2 cellular contexts compared by ENCODE assay signal in the genomic region with DNA sequence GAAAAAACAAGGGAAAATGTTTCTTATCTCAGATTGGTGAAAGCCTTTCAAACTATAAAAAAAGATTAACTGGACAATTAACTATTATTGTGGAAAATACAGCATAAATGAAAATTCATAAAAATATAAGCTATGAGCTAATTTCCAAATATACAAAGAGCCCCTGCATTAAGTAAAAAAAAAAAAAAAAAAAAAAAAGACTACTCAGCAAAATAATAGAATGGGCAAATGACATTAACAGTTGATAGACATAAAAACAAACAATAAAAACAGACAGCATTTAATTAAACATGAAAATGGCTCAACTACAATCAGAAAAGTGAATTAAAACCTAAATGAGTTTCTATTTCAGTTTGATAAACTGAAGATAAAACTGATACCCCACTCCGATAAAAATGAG.
A peak's percentile ranks its signal among the peaks of the same experiment; 100 is the strongest.
TF ChIP-seq lines count a peak whose summit lies in the region.

No MANE protein-coding gene starts in this region.

TF ChIP-seq in HEK293, 187 proteins besides CTCF, POLR2A, EP300 and RAD21 (continued from another document):
- TF ChIP-seq, protein P1, sequence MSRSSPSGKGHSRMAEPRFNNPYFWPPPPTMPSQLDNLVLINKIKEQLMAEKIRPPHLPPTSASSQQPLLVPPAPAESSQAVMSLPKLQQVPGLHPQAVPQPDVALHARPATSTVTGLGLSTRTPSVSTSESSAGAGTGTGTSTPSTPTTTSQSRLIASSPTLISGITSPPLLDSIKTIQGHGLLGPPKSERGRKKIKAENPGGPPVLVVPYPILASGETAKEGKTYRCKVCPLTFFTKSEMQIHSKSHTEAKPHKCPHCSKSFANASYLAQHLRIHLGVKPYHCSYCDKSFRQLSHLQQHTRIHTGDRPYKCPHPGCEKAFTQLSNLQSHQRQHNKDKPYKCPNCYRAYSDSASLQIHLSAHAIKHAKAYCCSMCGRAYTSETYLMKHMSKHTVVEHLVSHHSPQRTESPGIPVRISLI (tag by site-specific recombination; IDR thresholded peaks at IDR 0.05) = peak; percentile 56; the same call in 1 of the 2 replicates
- TF ChIP-seq ZNF76 (tag by site-specific recombination; IDR thresholded peaks at IDR 0.05; ENCODE audit: borderline replicate concordance, low read depth) (no peak), ZNF391 (tag by site-specific recombination; IDR thresholded peaks at IDR 0.05; ENCODE audit: borderline replicate concordance, low read depth) (no peak), TSHZ1 (tag by site-specific recombination; IDR thresholded peaks at IDR 0.05; ENCODE audit: borderline replicate concordance) (no peak)

TF ChIP-seq in K562, 482 proteins besides CTCF, POLR2A, EP300 and RAD21 (continued from another document):
- TF ChIP-seq, protein P2, sequence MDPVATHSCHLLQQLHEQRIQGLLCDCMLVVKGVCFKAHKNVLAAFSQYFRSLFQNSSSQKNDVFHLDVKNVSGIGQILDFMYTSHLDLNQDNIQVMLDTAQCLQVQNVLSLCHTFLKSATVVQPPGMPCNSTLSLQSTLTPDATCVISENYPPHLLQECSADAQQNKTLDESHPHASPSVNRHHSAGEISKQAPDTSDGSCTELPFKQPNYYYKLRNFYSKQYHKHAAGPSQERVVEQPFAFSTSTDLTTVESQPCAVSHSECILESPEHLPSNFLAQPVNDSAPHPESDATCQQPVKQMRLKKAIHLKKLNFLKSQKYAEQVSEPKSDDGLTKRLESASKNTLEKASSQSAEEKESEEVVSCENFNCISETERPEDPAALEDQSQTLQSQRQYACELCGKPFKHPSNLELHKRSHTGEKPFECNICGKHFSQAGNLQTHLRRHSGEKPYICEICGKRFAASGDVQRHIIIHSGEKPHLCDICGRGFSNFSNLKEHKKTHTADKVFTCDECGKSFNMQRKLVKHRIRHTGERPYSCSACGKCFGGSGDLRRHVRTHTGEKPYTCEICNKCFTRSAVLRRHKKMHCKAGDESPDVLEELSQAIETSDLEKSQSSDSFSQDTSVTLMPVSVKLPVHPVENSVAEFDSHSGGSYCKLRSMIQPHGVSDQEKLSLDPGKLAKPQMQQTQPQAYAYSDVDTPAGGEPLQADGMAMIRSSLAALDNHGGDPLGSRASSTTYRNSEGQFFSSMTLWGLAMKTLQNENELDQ (CRISPR knock-in tag; IDR thresholded peaks at IDR 0.05; ENCODE audit: borderline replicate concordance) = no peak
- peak; percentile 69; the same call in 1 of the 2 replicates for TF ChIP-seq MAFF (IDR thresholded peaks at IDR 0.05; ENCODE audit: low read length)
- no peak for TF ChIP-seq DPF2 (IDR thresholded peaks at IDR 0.05)
- TF ChIP-seq CXXC5 (CRISPR knock-in tag; IDR thresholded peaks at IDR 0.05) = no peak
- no peak for TF ChIP-seq ZSCAN32 (CRISPR knock-in tag; IDR thresholded peaks at IDR 0.05)
- no peak for TF ChIP-seq STAT5B (CRISPR knock-in tag; IDR thresholded peaks at IDR 0.05)
- TF ChIP-seq TRIM25 (IDR thresholded peaks at IDR 0.05; ENCODE audit: borderline replicate concordance) = no peak
- TF ChIP-seq CREB1 (IDR thresholded peaks at IDR 0.05) = no peak
- no peak for TF ChIP-seq CREB1 (CRISPR knock-in tag; IDR thresholded peaks at IDR 0.05)
- peak; percentile 96 for TF ChIP-seq ZNF316 (IDR thresholded peaks at IDR 0.05)
- no peak for TF ChIP-seq SP1 (CRISPR knock-in tag; IDR thresholded peaks at IDR 0.05)
- no peak for TF ChIP-seq ZNF830 (CRISPR knock-in tag; IDR thresholded peaks at IDR 0.05)
- TF ChIP-seq MAFG (tag; conservative IDR thresholded peaks at IDR 0.05) = peak; percentile 78
- TF ChIP-seq LEF1 (IDR thresholded peaks at IDR 0.05) = no peak
- no peak for TF ChIP-seq SIN3B (IDR thresholded peaks at IDR 0.05; ENCODE audit: low read depth)
- TF ChIP-seq EZH2 (IDR thresholded peaks at IDR 0.05; ENCODE audit: borderline replicate concordance, low read depth, low read length) = no peak
- TF ChIP-seq RBBP5 (IDR thresholded peaks at IDR 0.05; ENCODE audit: borderline replicate concordance, insufficient read depth, low read length, poor library complexity, severe bottlenecking) = no peak
- no peak for TF ChIP-seq DLX4 (CRISPR knock-in tag; IDR thresholded peaks at IDR 0.05)
- TF ChIP-seq C11orf30 (IDR thresholded peaks at IDR 0.05; ENCODE audit: low read depth) = peak; percentile 83
- TF ChIP-seq EHMT2 (IDR thresholded peaks at IDR 0.05) = no peak
- TF ChIP-seq, protein P3, sequence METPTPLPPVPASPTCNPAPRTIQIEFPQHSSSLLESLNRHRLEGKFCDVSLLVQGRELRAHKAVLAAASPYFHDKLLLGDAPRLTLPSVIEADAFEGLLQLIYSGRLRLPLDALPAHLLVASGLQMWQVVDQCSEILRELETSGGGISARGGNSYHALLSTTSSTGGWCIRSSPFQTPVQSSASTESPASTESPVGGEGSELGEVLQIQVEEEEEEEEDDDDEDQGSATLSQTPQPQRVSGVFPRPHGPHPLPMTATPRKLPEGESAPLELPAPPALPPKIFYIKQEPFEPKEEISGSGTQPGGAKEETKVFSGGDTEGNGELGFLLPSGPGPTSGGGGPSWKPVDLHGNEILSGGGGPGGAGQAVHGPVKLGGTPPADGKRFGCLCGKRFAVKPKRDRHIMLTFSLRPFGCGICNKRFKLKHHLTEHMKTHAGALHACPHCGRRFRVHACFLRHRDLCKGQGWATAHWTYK (CRISPR knock-in tag; IDR thresholded peaks at IDR 0.05) = no peak
- TF ChIP-seq, protein P4, sequence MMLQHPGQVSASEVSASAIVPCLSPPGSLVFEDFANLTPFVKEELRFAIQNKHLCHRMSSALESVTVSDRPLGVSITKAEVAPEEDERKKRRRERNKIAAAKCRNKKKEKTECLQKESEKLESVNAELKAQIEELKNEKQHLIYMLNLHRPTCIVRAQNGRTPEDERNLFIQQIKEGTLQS (IDR thresholded peaks at IDR 0.05) = no peak
- TF ChIP-seq, protein P4 (CRISPR knock-in tag; conservative IDR thresholded peaks at IDR 0.05) = no peak
- TF ChIP-seq PTTG1 (tag; IDR thresholded peaks at IDR 0.05; ENCODE audit: low read depth) = no peak
- peak; percentile 68; the same call in 1 of the 2 replicates for TF ChIP-seq MAFK (IDR thresholded peaks at IDR 0.05; ENCODE audit: low read length)
- no peak for TF ChIP-seq TEAD2 (tag; IDR thresholded peaks at IDR 0.05)
